ENCODE assay signal across 1 cellular context in genomic region chr5:5271606-5272321, GRCh38.
TF ChIP-seq lines count a peak whose summit lies in the region.

No MANE protein-coding gene starts in this region.

TF ChIP-seq in HEK293, 187 proteins besides CTCF, POLR2A, EP300 and RAD21 (continued from another document):
- peak; percentile 19 for TF ChIP-seq TSHZ1 (tag by site-specific recombination; IDR thresholded peaks at IDR 0.05; ENCODE audit: borderline replicate concordance)
- TF ChIP-seq ZNF561 (tag by site-specific recombination; IDR thresholded peaks at IDR 0.05; ENCODE audit: borderline replicate concordance): 0 out of 2 replicates have a peak, but pooled peaks have one; percentile 9
- TF ChIP-seq GFI1B (tag by site-specific recombination; IDR thresholded peaks at IDR 0.05): no peak
- TF ChIP-seq ZNF280D (tag by site-specific recombination; IDR thresholded peaks at IDR 0.05): no peak
- peak; percentile 59; the same call in 1 of the 2 replicates for TF ChIP-seq MZF1 (tag by site-specific recombination; IDR thresholded peaks at IDR 0.05; ENCODE audit: borderline replicate concordance)
- TF ChIP-seq ZEB2 (tag by site-specific recombination; IDR thresholded peaks at IDR 0.05): peak; percentile 27
- no peak for TF ChIP-seq SCRT2 (tag by site-specific recombination; IDR thresholded peaks at IDR 0.05)
- TF ChIP-seq WT1 (tag by site-specific recombination; IDR thresholded peaks at IDR 0.05): 0 out of 2 replicates have a peak, but pooled peaks have one; percentile 26
- no peak for TF ChIP-seq SETDB1 (IDR thresholded peaks at IDR 0.05; ENCODE audit: insufficient read length, low read length)
- no peak for TF ChIP-seq HIC1 (tag by site-specific recombination; IDR thresholded peaks at IDR 0.05)
- peak; percentile 2 for TF ChIP-seq ZNF510 (tag by site-specific recombination; IDR thresholded peaks at IDR 0.05; ENCODE audit: insufficient replicate concordance)
- TF ChIP-seq PRDM4 (tag by site-specific recombination; IDR thresholded peaks at IDR 0.05): no peak
- peak; percentile 97 for TF ChIP-seq ZBTB17 (tag by site-specific recombination; IDR thresholded peaks at IDR 0.05)
- TF ChIP-seq ZIC2 (tag by site-specific recombination; IDR thresholded peaks at IDR 0.05): peak; percentile 91
